18 cellular contexts compared by ENCODE assay signal in the genomic region with DNA sequence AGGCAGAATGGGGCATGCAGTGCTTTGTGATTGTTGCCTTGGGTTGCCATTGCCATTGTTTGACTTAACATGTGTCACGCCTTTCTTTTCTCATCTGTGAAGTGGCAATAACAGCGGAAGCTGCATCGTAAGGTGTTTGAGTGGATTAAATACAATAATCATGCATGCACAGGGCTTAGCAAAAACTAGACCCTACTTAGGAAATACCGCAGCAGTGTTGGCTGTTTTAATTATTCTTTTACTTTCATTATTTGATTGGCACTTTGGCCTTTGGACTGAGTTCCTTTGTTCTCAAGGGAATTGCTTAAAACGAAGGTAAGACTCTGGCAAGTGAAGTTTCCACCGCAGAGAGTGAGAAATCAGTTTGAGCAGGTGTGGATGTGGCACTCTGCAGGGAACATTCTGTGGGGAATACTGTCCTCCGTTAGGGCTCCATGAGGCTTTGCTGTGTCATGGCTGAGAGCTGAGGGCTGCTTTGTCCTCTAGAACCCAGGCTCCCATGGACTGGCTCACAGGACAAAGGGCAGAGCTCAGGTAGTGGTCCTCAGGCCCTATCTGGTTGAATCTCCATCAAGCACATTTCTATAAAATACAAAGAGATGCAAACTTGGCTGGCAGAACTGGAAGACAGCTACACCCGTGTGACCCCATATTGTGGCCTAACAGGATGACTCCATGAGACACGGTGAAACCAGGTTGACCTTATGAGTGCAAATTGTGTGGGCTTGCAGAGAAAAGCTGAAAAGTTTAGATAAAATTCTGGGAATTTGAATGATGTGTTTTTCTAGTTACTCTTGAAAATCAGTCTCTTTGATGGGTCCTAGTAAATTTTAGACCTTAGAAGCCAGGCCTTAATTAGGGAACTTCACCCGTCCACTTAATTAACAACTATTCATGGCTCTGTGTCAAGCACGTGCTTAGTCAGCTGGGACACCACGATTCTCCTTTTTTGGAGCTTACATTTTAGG.
DNase-seq lines count a peak whose midpoint lies in the region; ATAC-seq and TF ChIP-seq lines count a peak whose summit lies in the region.
"Had no signal": no experiment of that assay in that cellular context is flagged by ENCODE, and none has a peak within 500 bp of the region (broad histone marks: within the 10 kb centered on the region; RNA-seq: fewer than 3 reads in every experiment).

No MANE protein-coding gene starts in this region.

- 59 to 61% methylated on average over 12 of the region's 12 CpGs for WGBS in esophagus squamous epithelium, 2 donors

- no peak overlapping the region for H2AFZ ChIP-seq in PC-3 (ENCODE audit: low read length)
- H2AFZ ChIP-seq: hepatocyte had no signal

- no peaks in the 10 kb centered on the region for H3K27me3 Mint-ChIP-seq in activated T-cell treated with anti-CD3 and anti-CD28 coated beads, Interleukin-2, amount 50 U/mL, for 24 hours
- no peaks in the 10 kb centered on the region for H3K27me3 Mint-ChIP-seq in stimulated activated memory B cell treated with anti-CD40 and anti-IgM and Interleukin-4, amounts not matched to agents 10 μg/mL and 1 μg/mL and 100 μg/mL, for 72 hours
- H3K27me3 Mint-ChIP-seq: activated CD4-positive, alpha-beta T cell treated with anti-CD3 and anti-CD28 coated beads for 36 hours had no signal

- H3K27me3 ChIP-seq in PC-3 (ENCODE audit: low read length) (no peaks in the 10 kb centered on the region), esophagus squamous epithelium (no peaks in the 10 kb centered on the region), BE2C (no peaks in the 10 kb centered on the region)
- H3K27me3 ChIP-seq: esophagus muscularis mucosa, hepatocyte, Peyer's patch, right lobe of liver had no signal

- H3K36me3 ChIP-seq in PC-3 (ENCODE audit: low read depth, low read length) (no peaks in the 10 kb centered on the region), esophagus squamous epithelium (no peaks in the 10 kb centered on the region), BE2C (no peaks in the 10 kb centered on the region)
- H3K36me3 ChIP-seq: esophagus muscularis mucosa, Peyer's patch, right lobe of liver had no signal

- H3K4me1 ChIP-seq in PC-3 (ENCODE audit: insufficient read depth, low read length) = peaks cover 21% of the 10 kb centered on the region
- peaks cover 13 to 57% (median 40%) of the 10 kb centered on the region in 3 donors for H3K4me1 ChIP-seq in esophagus squamous epithelium
- no peaks in the 10 kb centered on the region for H3K4me1 ChIP-seq in BE2C
- H3K4me1 ChIP-seq: right lobe of liver had no signal

- no peak for TF ChIP-seq POLR2A in esophagus squamous epithelium (IDR thresholded peaks at IDR 0.05)

- H3K9ac ChIP-seq in PC-3 (ENCODE audit: low read length) = no peak overlapping the region

- no TSS peak for BruUV-seq in PC-3 (replicated peaks; lab: Mats Ljungman, UMichigan)

- in situ Hi-C loops in GM13977 (cut with MboI; ENCODE audit: low pct_unique_long_range_greater_than_20kb, low sequenced_read_pairs, unreplicated experiment) = no loop called here

- no peaks in the 10 kb centered on the region for H3K79me2 ChIP-seq in PC-3 (ENCODE audit: low read length)
- H3K79me2 ChIP-seq: hepatocyte had no signal

- POLR2A ChIA-PET in PC-3 (lab: Charles Lee; ENCODE audit: unreplicated experiment) = interaction anchor here (0.6 kb wide), 1 partner anchor 994 kb away, joined by 3 read pairs; no protein-coding TSS in a partner anchor

- H3K36me3 Mint-ChIP-seq in activated T-cell treated with anti-CD3 and anti-CD28 coated beads, Interleukin-2, amount 50 U/mL, for 24 hours (ENCODE audit: low read depth) = no peaks in the 10 kb centered on the region
- no peaks in the 10 kb centered on the region for H3K36me3 Mint-ChIP-seq in stimulated activated memory B cell treated with anti-CD40 and anti-IgM and Interleukin-4, amounts not matched to agents 10 μg/mL and 1 μg/mL and 100 μg/mL, for 72 hours

- H3F3A ChIP-seq in PC-3 (ENCODE audit: low read length, unreplicated experiment) = no peaks in the 10 kb centered on the region

- no peaks in the 10 kb centered on the region for H3K9me3 Mint-ChIP-seq in activated T-cell treated with anti-CD3 and anti-CD28 coated beads, Interleukin-2, amount 50 U/mL, for 24 hours
- H3K9me3 Mint-ChIP-seq in stimulated activated memory B cell treated with anti-CD40 and anti-IgM and Interleukin-4, amounts not matched to agents 10 μg/mL and 1 μg/mL and 100 μg/mL, for 72 hours = no peaks in the 10 kb centered on the region
- H3K9me3 Mint-ChIP-seq: T-helper 1 cell treated with Interleukin-12 subunit alpha and Interleukin-12 subunit beta and Interleukin-4 antibody, amounts not matched to agents 30 μg/mL and 1 μg/mL, for 36 hours had no signal

- DNase-seq in activated T-cell treated with anti-CD3 and anti-CD28 coated beads, Interleukin-2, amount 50 U/mL, for 24 hours = no peak
- DNase-seq in activated T-cell treated with anti-CD3 and anti-CD28 coated beads, Interleukin-2, amount 50 U/mL, for 1 hour = no peak
- DNase-seq in PC-3 = no peak
- no peak for DNase-seq in esophagus squamous epithelium (lab: John Stamatoyannopoulos, UW)
- DNase-seq in GM13977 (ENCODE audit: low spot score) = no peak
- DNase-seq in BE2C = no peak
- DNase-seq: activated CD4-positive, alpha-beta T cell treated with anti-CD3 and anti-CD28 coated beads for 36 hours; cortex of kidney; NCI-H2227 treated with DMSO at 0.1 percent for 48 hours; Peyer's patch; right lobe of liver; stimulated activated CD4-positive, alpha-beta T cell treated with anti-CD3 and anti-CD28 coated beads, Interleukin-4, amount 100 ng/mL, for 4 hours had no signal

- no peaks in the 10 kb centered on the region for H4K20me1 ChIP-seq in PC-3 (ENCODE audit: low read length)

- ATAC-seq in PC-3 (no peak), HG03571 (IDR thresholded peaks at IDR 0.05; ENCODE audit: unreplicated experiment) (no peak)
- ATAC-seq in stimulated activated memory B cell treated with anti-CD40 and anti-IgM and Interleukin-4, amounts not matched to agents 10 μg/mL and 1 μg/mL and 100 μg/mL, for 72 hours = no peak
- ATAC-seq: activated CD4-positive, alpha-beta T cell treated with anti-CD3 and anti-CD28 coated beads for 36 hours; left lobe of liver; right lobe of liver had no signal

- CTCF ChIA-PET in PC-3 (lab: Charles Lee) = no interaction called here

- H3K9me2 ChIP-seq in PC-3 (replicated peaks; ENCODE audit: low read length) = no peaks in the 10 kb centered on the region

- no peak for TF ChIP-seq CTCF in PC-3 (conservative IDR thresholded peaks at IDR 0.05; ENCODE audit: low read depth, low read length)
- no peak for TF ChIP-seq CTCF in esophagus squamous epithelium (IDR thresholded peaks at IDR 0.05)
- TF ChIP-seq CTCF in GM13977 (IDR thresholded peaks at IDR 0.05; ENCODE audit: extremely low read depth, insufficient read depth, missing control alignments) = no peak
- TF ChIP-seq CTCF in BE2C (IDR thresholded peaks at IDR 0.05; ENCODE audit: low read depth, low read length) = no peak

- peak overlapping the region; percentile 52 for H3K27ac ChIP-seq in PC-3 (ENCODE audit: low read length)
- H3K27ac ChIP-seq in esophagus squamous epithelium = peak overlapping the region in 3 of 4 donors; percentile 4 to 33 (median 24)
- H3K27ac ChIP-seq: hepatocyte, right lobe of liver had no signal

- no peak overlapping the region for H3K4me3 Mint-ChIP-seq in activated T-cell treated with anti-CD3 and anti-CD28 coated beads, Interleukin-2, amount 50 U/mL, for 24 hours
- H3K4me3 Mint-ChIP-seq in stimulated activated memory B cell treated with anti-CD40 and anti-IgM and Interleukin-4, amounts not matched to agents 10 μg/mL and 1 μg/mL and 100 μg/mL, for 72 hours = no peak overlapping the region
- H3K4me3 Mint-ChIP-seq: activated CD4-positive, alpha-beta T cell treated with anti-CD3 and anti-CD28 coated beads for 36 hours; T-helper 1 cell treated with Interleukin-12 subunit alpha and Interleukin-12 subunit beta and Interleukin-4 antibody, amounts not matched to agents 30 μg/mL and 1 μg/mL, for 36 hours had no signal

- no peaks in the 10 kb centered on the region for H3K9me3 ChIP-seq in PC-3 (ENCODE audit: low read length)
- H3K9me3 ChIP-seq in esophagus squamous epithelium = no peaks in the 10 kb centered on the region
- H3K9me3 ChIP-seq in BE2C = no peaks in the 10 kb centered on the region
- H3K9me3 ChIP-seq: esophagus muscularis mucosa, Peyer's patch, right lobe of liver had no signal

- H3K4me2 ChIP-seq in PC-3 (ENCODE audit: low read length) = peak overlapping the region; percentile 47; the same call in 1 of the 2 replicates
- H3K4me2 ChIP-seq: hepatocyte had no signal

- intact Hi-C loops in PC-3 (cut with micrococcal nuclease) = loop anchor here (5.0 kb wide), 2 partner anchors 65 to 110 kb away; no protein-coding TSS in a partner anchor
- intact Hi-C loops in esophagus squamous epithelium (cut with DNase I) = no loop called here

- peaks cover 24% of the 10 kb centered on the region for H3K4me1 Mint-ChIP-seq in activated T-cell treated with anti-CD3 and anti-CD28 coated beads, Interleukin-2, amount 50 U/mL, for 24 hours (ENCODE audit: low read depth)
- peaks cover 42% of the 10 kb centered on the region for H3K4me1 Mint-ChIP-seq in stimulated activated memory B cell treated with anti-CD40 and anti-IgM and Interleukin-4, amounts not matched to agents 10 μg/mL and 1 μg/mL and 100 μg/mL, for 72 hours

- peak overlapping the region; percentile 16 for H3K27ac Mint-ChIP-seq in activated T-cell treated with anti-CD3 and anti-CD28 coated beads, Interleukin-2, amount 50 U/mL, for 24 hours
- peak overlapping the region; percentile 54 for H3K27ac Mint-ChIP-seq in stimulated activated memory B cell treated with anti-CD40 and anti-IgM and Interleukin-4, amounts not matched to agents 10 μg/mL and 1 μg/mL and 100 μg/mL, for 72 hours
- H3K27ac Mint-ChIP-seq: activated CD4-positive, alpha-beta T cell treated with anti-CD3 and anti-CD28 coated beads for 36 hours; T-helper 1 cell treated with Interleukin-12 subunit alpha and Interleukin-12 subunit beta and Interleukin-4 antibody, amounts not matched to agents 30 μg/mL and 1 μg/mL, for 36 hours had no signal

- H3K4me3 ChIP-seq in PC-3 (ENCODE audit: low read length) (no peak overlapping the region), esophagus squamous epithelium (peak overlapping the region in 1 of 4 donors; percentile 22), BE2C (ENCODE audit: low read depth, low read length) (no peak overlapping the region)
- H3K4me3 ChIP-seq: esophagus muscularis mucosa, hepatocyte, right lobe of liver had no signal
